23 cellular contexts compared by ENCODE assay signal in the genomic region with DNA sequence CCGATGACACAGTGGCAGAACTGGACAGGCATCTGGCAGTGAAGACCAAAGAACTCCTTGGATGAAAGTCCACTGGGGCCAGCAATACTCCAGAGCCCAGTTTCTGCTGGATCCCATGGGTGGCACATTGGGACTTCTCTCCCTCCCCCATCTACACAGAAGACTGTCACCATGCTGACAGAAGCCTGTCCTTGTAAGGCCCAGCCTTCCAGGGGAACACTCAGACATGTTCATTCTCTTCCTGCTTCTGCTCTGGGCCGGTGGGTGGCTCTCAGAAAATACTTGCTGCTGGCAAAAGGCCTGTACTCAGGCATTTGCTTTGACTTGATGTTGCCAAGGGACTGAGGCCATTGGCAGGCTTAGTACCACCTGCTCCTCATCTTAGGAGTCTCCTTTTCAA. TPM values are rescaled to one million over a fixed set of nuclear protein-coding genes. Genes with fewer than 3 reads are reported as not detected.
DNase-seq lines count a peak whose midpoint lies in the region; ATAC-seq and TF ChIP-seq lines count a peak whose summit lies in the region.
"Had no signal": no experiment of that assay in that cellular context is flagged by ENCODE, and none has a peak within 500 bp of the region (broad histone marks: within the 10 kb centered on the region; RNA-seq: fewer than 3 reads in every experiment).

No MANE protein-coding gene starts in this region.

- no peak for DNase-seq in activated naive CD4-positive, alpha-beta T cell treated with anti-CD3 and anti-CD28 coated beads for 36 hours
- peak; percentile 16 for DNase-seq in medulla oblongata (ENCODE audit: extremely low spot score)
- DNase-seq in stimulated activated naive B cell treated with anti-CD40 and anti-IgM and Interleukin-4, amounts not matched to agents 10 μg/mL and 1 μg/mL and 100 μg/mL, for 72 hours: no peak
- DNase-seq in activated CD4-positive, CD25-positive, alpha-beta regulatory T cell (lab: John Stamatoyannopoulos, UW): no peak
- DNase-seq in HuH-7.5 (ENCODE audit: low spot score): no peak
- DNase-seq: Calu3; Kasumi-1; NCI-H1092 treated with DMSO at 0.1 percent for 48 hours; NCI-H1436; NCI-H187; NCI-H2171 treated with DMSO at 0.1 percent for 48 hours; NCI-H345; NCI-H524; NCI-H748 treated with DMSO at 0.1 percent for 48 hours; NK-92 treated with Interleukin-12 subunit alpha and Interleukin-12 subunit beta, amount 100 ng/mL, for 24 hours; PC-3; SHP77 had no signal

- H3K27me3 Mint-ChIP-seq in activated naive CD4-positive, alpha-beta T cell treated with anti-CD3 and anti-CD28 coated beads, Interleukin-2, amount 50 U/mL, for 24 hours: no peaks in the 10 kb centered on the region
- no peaks in the 10 kb centered on the region for H3K27me3 Mint-ChIP-seq in activated naive CD4-positive, alpha-beta T cell treated with anti-CD3 and anti-CD28 coated beads for 36 hours (ENCODE audit: low read depth)
- H3K27me3 Mint-ChIP-seq in brain: no peaks in the 10 kb centered on the region
- H3K27me3 Mint-ChIP-seq in stimulated activated naive B cell treated with anti-CD40 and anti-IgM and Interleukin-4, amounts not matched to agents 10 μg/mL and 1 μg/mL and 100 μg/mL, for 72 hours: no peaks in the 10 kb centered on the region

- CTCF ChIA-PET in activated naive CD4-positive, alpha-beta T cell treated with anti-CD3 and anti-CD28 coated beads for 36 hours (lab: Charles Lee): interaction anchor here (1.9 kb wide), 1 partner anchor 27 kb away, joined by 4 read pairs; no protein-coding TSS in a partner anchor

- no peaks in the 10 kb centered on the region for H3K9me3 Mint-ChIP-seq in activated naive CD4-positive, alpha-beta T cell treated with anti-CD3 and anti-CD28 coated beads, Interleukin-2, amount 50 U/mL, for 24 hours
- no peaks in the 10 kb centered on the region for H3K9me3 Mint-ChIP-seq in activated naive CD4-positive, alpha-beta T cell treated with anti-CD3 and anti-CD28 coated beads for 36 hours
- H3K9me3 Mint-ChIP-seq in brain: no peaks in the 10 kb centered on the region
- H3K9me3 Mint-ChIP-seq in stimulated activated naive B cell treated with anti-CD40 and anti-IgM and Interleukin-4, amounts not matched to agents 10 μg/mL and 1 μg/mL and 100 μg/mL, for 72 hours: no peaks in the 10 kb centered on the region

- H3K27ac Mint-ChIP-seq in activated naive CD4-positive, alpha-beta T cell treated with anti-CD3 and anti-CD28 coated beads, Interleukin-2, amount 50 U/mL, for 24 hours: peak overlapping the region; percentile 32
- no peak overlapping the region for H3K27ac Mint-ChIP-seq in activated naive CD4-positive, alpha-beta T cell treated with anti-CD3 and anti-CD28 coated beads for 36 hours
- peak overlapping the region in 4 of 5 experiments; percentile 61 to 93 (median 68) for H3K27ac Mint-ChIP-seq in brain
- H3K27ac Mint-ChIP-seq in stimulated activated naive B cell treated with anti-CD40 and anti-IgM and Interleukin-4, amounts not matched to agents 10 μg/mL and 1 μg/mL and 100 μg/mL, for 72 hours: peak overlapping the region; percentile 65

- peaks cover 21% of the 10 kb centered on the region for H3K36me3 Mint-ChIP-seq in activated naive CD4-positive, alpha-beta T cell treated with anti-CD3 and anti-CD28 coated beads, Interleukin-2, amount 50 U/mL, for 24 hours
- H3K36me3 Mint-ChIP-seq in activated naive CD4-positive, alpha-beta T cell treated with anti-CD3 and anti-CD28 coated beads for 36 hours (ENCODE audit: low read depth): peaks cover 42% of the 10 kb centered on the region
- peaks cover 26% of the 10 kb centered on the region for H3K36me3 Mint-ChIP-seq in brain
- H3K36me3 Mint-ChIP-seq in stimulated activated naive B cell treated with anti-CD40 and anti-IgM and Interleukin-4, amounts not matched to agents 10 μg/mL and 1 μg/mL and 100 μg/mL, for 72 hours: peaks cover 30 to 53% of the 10 kb centered on the region in 2 donors

- ATAC-seq in stimulated activated naive B cell treated with anti-CD40 and anti-IgM and Interleukin-4, amounts not matched to agents 10 μg/mL and 1 μg/mL and 100 μg/mL, for 72 hours (replicated peaks): no peak
- ATAC-seq: HCT116, HepG2, K562, PC-3 had no signal

- no peak overlapping the region for H3K4me3 Mint-ChIP-seq in activated naive CD4-positive, alpha-beta T cell treated with anti-CD3 and anti-CD28 coated beads, Interleukin-2, amount 50 U/mL, for 24 hours
- no peak overlapping the region for H3K4me3 Mint-ChIP-seq in activated naive CD4-positive, alpha-beta T cell treated with anti-CD3 and anti-CD28 coated beads for 36 hours
- H3K4me3 Mint-ChIP-seq in brain: peak overlapping the region in 1 of 5 experiments; percentile 54
- no peak overlapping the region for H3K4me3 Mint-ChIP-seq in stimulated activated naive B cell treated with anti-CD40 and anti-IgM and Interleukin-4, amounts not matched to agents 10 μg/mL and 1 μg/mL and 100 μg/mL, for 72 hours

- no peak for TF ChIP-seq CTCF in brain (conservative IDR thresholded peaks at IDR 0.05)

- intact Hi-C loops in activated naive CD4-positive, alpha-beta T cell treated with anti-CD3 and anti-CD28 coated beads for 36 hours (cut with micrococcal nuclease): no loop called here

- H3K4me1 Mint-ChIP-seq in activated naive CD4-positive, alpha-beta T cell treated with anti-CD3 and anti-CD28 coated beads, Interleukin-2, amount 50 U/mL, for 24 hours: no peaks in the 10 kb centered on the region
- peaks cover 3% of the 10 kb centered on the region for H3K4me1 Mint-ChIP-seq in activated naive CD4-positive, alpha-beta T cell treated with anti-CD3 and anti-CD28 coated beads for 36 hours (ENCODE audit: low read depth)
- H3K4me1 Mint-ChIP-seq in brain: peaks cover 19% of the 10 kb centered on the region
- H3K4me1 Mint-ChIP-seq in stimulated activated naive B cell treated with anti-CD40 and anti-IgM and Interleukin-4, amounts not matched to agents 10 μg/mL and 1 μg/mL and 100 μg/mL, for 72 hours: peaks cover 9 to 14% of the 10 kb centered on the region in 2 donors

RNA-seq across cellular contexts. Expression of gene PTGS1, which starts 48.3 kb away (rescaled TPM):
- total RNA-seq in activated naive CD4-positive, alpha-beta T cell treated with anti-CD3 and anti-CD28 coated beads for 36 hours: not detected
- polyA plus RNA-seq in brain (ENCODE audit: insufficient read depth, low read depth, low replicate concordance): 1.4 TPM
- total RNA-seq: A172 had no signal

RNA-seq across cellular contexts. Expression of gene MRRF, which starts 57.9 kb away (rescaled TPM):
- total RNA-seq in activated naive CD4-positive, alpha-beta T cell treated with anti-CD3 and anti-CD28 coated beads for 36 hours: 10 to 100 TPM; 51.0 TPM
- 20.4 TPM for polyA plus RNA-seq in brain (ENCODE audit: insufficient read depth, low read depth, low replicate concordance)

RNA-seq across cellular contexts. Expression of gene RBM18, which starts 57.9 kb away (rescaled TPM):
- total RNA-seq in activated naive CD4-positive, alpha-beta T cell treated with anti-CD3 and anti-CD28 coated beads for 36 hours: 10 to 100 TPM; 25.8 to 25.9 TPM
- 25.6 TPM for polyA plus RNA-seq in brain (ENCODE audit: insufficient read depth, low read depth, low replicate concordance)
